1 cellular context compared by ENCODE assay signal in genomic region chr5:14160116-14160515, GRCh38.
TF ChIP-seq lines count a peak whose summit lies in the region.

No MANE protein-coding gene starts in this region.

TF ChIP-seq in HEK293, 187 proteins besides CTCF, POLR2A, EP300 and RAD21 (continued from another document):
- 0 out of 2 replicates have a peak, but pooled peaks have one; percentile 43 for TF ChIP-seq PRDM6 (tag by site-specific recombination; IDR thresholded peaks at IDR 0.05)
